8 cellular contexts compared by ENCODE assay signal in genomic region chr5:5421961-5422818, GRCh38. TPM values are rescaled to one million over a fixed set of nuclear protein-coding genes. Genes with fewer than 3 reads are reported as not detected.
DNase-seq lines count a peak whose midpoint lies in the region; ATAC-seq and TF ChIP-seq lines count a peak whose summit lies in the region.

A gene with protein sequence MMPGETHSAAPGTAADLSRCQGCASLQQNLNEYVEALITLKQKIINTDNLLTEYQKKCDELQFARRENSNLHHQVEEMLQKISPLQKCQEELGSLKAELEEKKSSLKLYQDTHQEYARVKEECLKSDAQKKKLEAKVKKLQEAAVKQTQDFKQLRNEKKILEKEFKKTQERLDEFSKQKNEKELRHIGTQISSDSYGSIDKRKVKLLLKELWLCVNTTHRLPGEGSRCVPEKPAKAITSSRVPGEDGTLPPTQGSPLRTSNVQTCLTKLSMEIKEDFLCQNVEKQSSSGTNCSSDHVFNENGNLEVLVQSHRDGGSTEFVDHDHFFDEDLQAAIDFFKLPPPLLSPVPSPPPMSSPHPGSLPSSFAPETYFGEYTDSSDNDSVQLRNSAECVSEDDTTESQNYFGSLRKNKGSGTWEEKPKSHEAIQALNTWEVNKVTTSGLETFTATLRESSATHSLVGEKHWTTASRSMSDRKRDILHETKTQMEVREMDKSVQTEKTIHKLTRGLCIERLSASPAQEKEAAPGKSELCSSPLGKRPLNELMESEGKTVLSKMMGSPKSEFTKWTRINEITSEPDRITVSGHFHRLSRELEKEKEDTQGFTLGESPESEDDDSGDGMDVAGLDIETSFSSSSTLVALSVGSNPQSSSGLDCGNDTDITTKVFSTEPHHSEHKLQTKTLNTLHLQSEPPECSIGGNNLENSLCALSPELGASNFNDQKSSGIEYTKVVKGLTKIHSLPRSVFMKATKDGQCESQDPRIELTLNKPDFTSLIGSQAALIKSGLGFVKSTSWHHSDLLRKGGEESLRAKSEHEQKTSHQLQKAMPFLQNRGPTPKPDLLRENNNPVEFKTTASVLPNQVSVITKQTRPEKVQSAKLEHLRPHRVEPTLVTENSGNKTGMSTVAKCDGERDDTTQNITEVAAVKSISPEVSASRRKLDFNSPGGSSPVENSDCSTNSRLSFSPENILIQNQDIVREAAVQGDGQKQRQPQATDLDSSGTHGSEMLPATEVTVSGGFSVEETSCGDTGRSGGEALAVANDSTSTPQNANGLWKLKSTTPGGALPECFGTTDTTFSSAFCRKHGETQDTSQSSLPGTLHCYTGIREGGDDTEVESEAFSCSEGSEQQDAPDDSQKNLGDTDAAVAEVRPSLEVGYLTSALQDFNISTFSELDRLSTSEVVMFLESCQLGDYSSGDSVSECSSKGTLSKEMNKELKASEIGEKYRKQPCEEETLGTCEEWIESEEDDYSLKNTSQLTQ (N-terminal part only) (plus strand): TSS chr5:5422677. CDS start chr5:5422916, 239 bp downstream.

- H3K4me1 Mint-ChIP-seq in T-helper 1 cell treated with Interleukin-12 subunit alpha and Interleukin-12 subunit beta and Interleukin-4 antibody, amounts not matched to agents 30 μg/mL and 1 μg/mL, for 36 hours (ENCODE audit: low read depth): peaks cover 17% of the 10 kb centered on the region
- H3K4me1 Mint-ChIP-seq in progenitor cell of endocrine pancreas (ENCODE audit: low read depth): peaks cover 26% of the 10 kb centered on the region

- peak within 1 kb of the TSS; percentile 91 for H3K4me3 Mint-ChIP-seq in T-helper 1 cell treated with Interleukin-12 subunit alpha and Interleukin-12 subunit beta and Interleukin-4 antibody, amounts not matched to agents 30 μg/mL and 1 μg/mL, for 36 hours
- peak within 1 kb of the TSS; percentile 91 for H3K4me3 Mint-ChIP-seq in progenitor cell of endocrine pancreas (ENCODE audit: low read depth)

- H3K27ac Mint-ChIP-seq in T-helper 1 cell treated with Interleukin-12 subunit alpha and Interleukin-12 subunit beta and Interleukin-4 antibody, amounts not matched to agents 30 μg/mL and 1 μg/mL, for 36 hours: peak within 1 kb of the TSS; percentile 95
- H3K27ac Mint-ChIP-seq in progenitor cell of endocrine pancreas: peak within 1 kb of the TSS; percentile 98

- intact Hi-C loops in left cardiac atrium (cut with DNase I): no loop called here

- in situ Hi-C loops in GM13977 (cut with MboI; ENCODE audit: low pct_unique_long_range_greater_than_20kb, low sequenced_read_pairs, unreplicated experiment): loop anchor here (25.0 kb wide), 1 partner anchor 285 kb away; the partner anchor contains the start of gene ADAMTS16

- DNase-seq in GM13977 (ENCODE audit: low spot score) (peak; percentile 94), NCI-H1694 (lab: John Stamatoyannopoulos, UW) (peak; percentile 97), amniotic stem cell (lab: John Stamatoyannopoulos, UW) (peak; percentile 95), left cardiac atrium (peak; percentile 97), progenitor cell of endocrine pancreas (ENCODE audit: low spot score, unreplicated experiment) (peak; percentile 94), ureter (ENCODE audit: low spot score) (peak; percentile 98)

- ATAC-seq in HG02884 (IDR thresholded peaks at IDR 0.05; ENCODE audit: unreplicated experiment): peak; percentile 74
- ATAC-seq in left cardiac atrium: peak; percentile 98 to 99

- no peaks in the 10 kb centered on the region for H3K27me3 Mint-ChIP-seq in T-helper 1 cell treated with Interleukin-12 subunit alpha and Interleukin-12 subunit beta and Interleukin-4 antibody, amounts not matched to agents 30 μg/mL and 1 μg/mL, for 36 hours (ENCODE audit: low read depth)
- H3K27me3 Mint-ChIP-seq in progenitor cell of endocrine pancreas: peaks cover 3% of the 10 kb centered on the region

- H3K9me3 Mint-ChIP-seq in T-helper 1 cell treated with Interleukin-12 subunit alpha and Interleukin-12 subunit beta and Interleukin-4 antibody, amounts not matched to agents 30 μg/mL and 1 μg/mL, for 36 hours: no peaks in the 10 kb centered on the region
- no peaks in the 10 kb centered on the region for H3K9me3 Mint-ChIP-seq in progenitor cell of endocrine pancreas (ENCODE audit: low read depth)

- no peaks in the 10 kb centered on the region for H3K36me3 Mint-ChIP-seq in T-helper 1 cell treated with Interleukin-12 subunit alpha and Interleukin-12 subunit beta and Interleukin-4 antibody, amounts not matched to agents 30 μg/mL and 1 μg/mL, for 36 hours (ENCODE audit: low read depth)
- H3K36me3 Mint-ChIP-seq in progenitor cell of endocrine pancreas (ENCODE audit: insufficient read depth): no peaks in the 10 kb centered on the region

- TF ChIP-seq CTCF in GM13977 (IDR thresholded peaks at IDR 0.05; ENCODE audit: extremely low read depth, insufficient read depth, missing control alignments) (no peak), progenitor cell of endocrine pancreas (IDR thresholded peaks at IDR 0.05; ENCODE audit: unreplicated experiment) (no peak)

RNA-seq across cellular contexts. Expression of the gene that starts here (rescaled TPM):
- total RNA-seq in left cardiac atrium (10 to 100 TPM; 15.7 to 19.5 TPM), progenitor cell of endocrine pancreas (40.0 TPM in 2 replicates), ureter (33.2 TPM)

Comparison
In these comparisons a context has a peak if more than half of its experiments do, and no peak if none do; other contexts are left out.
1. Peak in every context shown above with its lines: DNase-seq and ATAC-seq.